ENCODE assay signal across 7 cellular contexts in the genomic region with DNA sequence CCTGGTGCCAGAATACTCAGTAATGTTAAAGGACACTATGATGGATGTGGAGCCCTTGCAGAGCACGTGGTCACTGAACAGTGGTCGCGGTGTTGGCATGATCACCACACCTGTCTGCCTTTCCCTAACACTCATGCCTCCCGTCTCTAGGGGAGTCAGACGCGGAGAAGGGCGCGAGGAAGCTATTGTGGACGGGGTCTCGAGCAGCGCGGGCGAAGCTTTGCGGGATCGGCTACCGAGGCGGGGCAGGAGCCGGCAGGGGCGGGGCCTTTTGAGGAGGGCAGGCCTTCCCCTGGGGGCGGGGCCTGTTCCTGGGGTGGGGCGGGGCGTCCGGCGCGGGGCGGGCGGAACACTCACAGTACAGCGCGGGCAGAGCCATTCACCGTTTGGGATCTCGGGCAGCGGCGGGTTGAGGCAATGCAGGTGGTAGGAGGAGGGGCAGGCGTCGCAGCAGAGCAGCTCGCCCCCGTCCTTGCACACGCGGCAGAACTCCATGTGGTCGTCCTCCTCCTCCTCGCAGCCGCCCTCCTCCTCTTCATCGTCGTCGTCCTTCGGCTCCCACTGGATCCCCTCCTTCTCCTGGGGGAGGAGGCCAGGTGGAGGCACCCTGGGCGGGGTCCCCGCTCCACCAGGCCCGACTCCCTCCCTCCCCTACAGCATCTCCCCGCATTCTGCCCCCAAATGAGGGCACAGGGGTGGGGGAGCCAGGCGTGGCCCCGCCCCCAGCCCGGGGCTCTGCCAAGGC. TPM values are rescaled to one million over a fixed set of nuclear protein-coding genes. Genes with fewer than 3 reads are reported as not detected.
DNase-seq lines count a peak whose midpoint lies in the region; ATAC-seq and TF ChIP-seq lines count a peak whose summit lies in the region.

No MANE protein-coding gene starts in this region.

- no peaks in the 10 kb centered on the region for H3K36me3 Mint-ChIP-seq in activated B cell treated with CpG ODN at 0.5 μM for 24 hours (ENCODE audit: low read depth)

- intact Hi-C loops in activated B cell treated with CpG ODN at 0.5 μM for 24 hours (cut with micrococcal nuclease) (no loop called here), lower lobe of right lung (cut with DNase I) (no loop called here)

- H3K9me3 ChIP-seq in HUES64 (ENCODE audit: insufficient read depth, low read depth, low read length) (peaks cover 3% of the 10 kb centered on the region; the same call in 1 of the 2 replicates), lower lobe of right lung (no peaks in the 10 kb centered on the region)

- peaks cover 7% of the 10 kb centered on the region for H3K4me1 Mint-ChIP-seq in activated B cell treated with CpG ODN at 0.5 μM for 24 hours

- in situ Hi-C loops in brain microvascular endothelial cell (cut with HindIII; ENCODE audit: low pct_ligation_motif_present, low sequenced_read_pairs): no loop called here

- peak; percentile 95 for ATAC-seq in activated B cell treated with CpG ODN at 0.5 μM for 24 hours (ENCODE audit: low read depth)
- peak; percentile 77 to 82 for ATAC-seq in lower lobe of right lung
- no peak for ATAC-seq in HG03095 (IDR thresholded peaks at IDR 0.05; ENCODE audit: unreplicated experiment)

- peak; percentile 24 for DNase-seq in activated B cell treated with CpG ODN at 0.5 μM for 24 hours
- DNase-seq in brain microvascular endothelial cell: peak; percentile 22
- peak; percentile 71 for DNase-seq in lower lobe of right lung
- peak; percentile 55 for DNase-seq in stimulated activated CD8-positive, alpha-beta memory T cell treated with anti-CD3 and anti-CD28 coated beads, Interleukin-4, amount 100 ng/mL, for 24 hours (ENCODE audit: low read depth)
- DNase-seq in midbrain (lab: John Stamatoyannopoulos, UW): no peak

- H3K9me3 Mint-ChIP-seq in activated B cell treated with CpG ODN at 0.5 μM for 24 hours: no peaks in the 10 kb centered on the region

- peak overlapping the region; percentile 64 for H3K4me3 Mint-ChIP-seq in activated B cell treated with CpG ODN at 0.5 μM for 24 hours

- H3K27ac ChIP-seq in HUES64 (ENCODE audit: low read depth, low read length): no peak overlapping the region
- H3K27ac ChIP-seq in brain microvascular endothelial cell: no peak overlapping the region
- H3K27ac ChIP-seq in lower lobe of right lung: no peak overlapping the region

- H3K4me1 ChIP-seq in HUES64 (ENCODE audit: insufficient read depth, low read length) (peaks cover 11% of the 10 kb centered on the region; the same call in 1 of the 2 replicates), lower lobe of right lung (peaks cover 7% of the 10 kb centered on the region)

- CTCF ChIA-PET in activated B cell treated with CpG ODN at 0.5 μM for 24 hours (lab: Charles Lee): no interaction called here

- POLR2A ChIA-PET in activated B cell treated with CpG ODN at 0.5 μM for 24 hours (lab: Charles Lee): no interaction called here

- H3K36me3 ChIP-seq in HUES64 (ENCODE audit: insufficient read depth, low read length): no peaks in the 10 kb centered on the region
- no peaks in the 10 kb centered on the region for H3K36me3 ChIP-seq in brain microvascular endothelial cell (replicated peaks)
- H3K36me3 ChIP-seq in lower lobe of right lung: no peaks in the 10 kb centered on the region

- H3K27me3 ChIP-seq in HUES64 (ENCODE audit: insufficient read depth, low read length) (peaks cover 26% of the 10 kb centered on the region), brain microvascular endothelial cell (replicated peaks) (peaks cover 14% of the 10 kb centered on the region), lower lobe of right lung (ENCODE audit: low read depth) (peaks cover 27% of the 10 kb centered on the region)

- H3K27me3 Mint-ChIP-seq in activated B cell treated with CpG ODN at 0.5 μM for 24 hours: peaks cover 16% of the 10 kb centered on the region

- H3K27ac Mint-ChIP-seq in activated B cell treated with CpG ODN at 0.5 μM for 24 hours: no peak overlapping the region

- peak overlapping the region; percentile 38; the same call in 1 of the 2 replicates for H3K9ac ChIP-seq in HUES64 (ENCODE audit: low read depth, low read length)

- WGBS in HUES64: 5% methylated on average over 53 of the region's 53 CpGs

- H3K4me3 ChIP-seq in HUES64 (ENCODE audit: low read length): peak overlapping the region; percentile 47
- no peak overlapping the region for H3K4me3 ChIP-seq in brain microvascular endothelial cell (ENCODE audit: low read depth, low read length)
- peak overlapping the region; percentile 23 for H3K4me3 ChIP-seq in lower lobe of right lung

- TF ChIP-seq CTCF in activated B cell treated with CpG ODN at 0.5 μM for 24 hours (IDR thresholded peaks at IDR 0.05) (no peak), brain microvascular endothelial cell (IDR thresholded peaks at IDR 0.05; ENCODE audit: low read depth, low read length, missing control alignments) (no peak), lower lobe of right lung (IDR thresholded peaks at IDR 0.05) (no peak)

RNA-seq across cellular contexts. Expression of a gene that starts 31.5 kb away (rescaled TPM):
- 0.25 TPM for polyA plus RNA-seq in HUES64 (2013, experiment 1 of 2)
- polyA plus RNA-seq in HUES64 (2013, experiment 2 of 2): 0.89 TPM
- total RNA-seq in activated B cell treated with CpG ODN at 0.5 μM for 24 hours (0.31 and 0.49 TPM in 2 replicates), lower lobe of right lung (0.56 TPM)

RNA-seq across cellular contexts. Expression of a gene that starts 50.7 kb away (rescaled TPM):
- polyA plus RNA-seq in HUES64 (2013, experiment 1 of 2): 320 TPM
- polyA plus RNA-seq in HUES64 (2013, experiment 2 of 2): 370 TPM
- total RNA-seq in activated B cell treated with CpG ODN at 0.5 μM for 24 hours: 614 and 621 TPM in 2 replicates
- total RNA-seq in lower lobe of right lung: 317 TPM

RNA-seq across cellular contexts. Expression of a gene that starts 57.2 kb away (rescaled TPM):
- 0.80 TPM for polyA plus RNA-seq in HUES64 (2013, experiment 1 of 2)
- 2.5 TPM for polyA plus RNA-seq in HUES64 (2013, experiment 2 of 2)
- 3.3 and 4.1 TPM in 2 replicates for total RNA-seq in activated B cell treated with CpG ODN at 0.5 μM for 24 hours
- total RNA-seq in lower lobe of right lung: 14.0 TPM
